Comparison of ENCODE assay signal across 10 cellular contexts in the genomic region with DNA sequence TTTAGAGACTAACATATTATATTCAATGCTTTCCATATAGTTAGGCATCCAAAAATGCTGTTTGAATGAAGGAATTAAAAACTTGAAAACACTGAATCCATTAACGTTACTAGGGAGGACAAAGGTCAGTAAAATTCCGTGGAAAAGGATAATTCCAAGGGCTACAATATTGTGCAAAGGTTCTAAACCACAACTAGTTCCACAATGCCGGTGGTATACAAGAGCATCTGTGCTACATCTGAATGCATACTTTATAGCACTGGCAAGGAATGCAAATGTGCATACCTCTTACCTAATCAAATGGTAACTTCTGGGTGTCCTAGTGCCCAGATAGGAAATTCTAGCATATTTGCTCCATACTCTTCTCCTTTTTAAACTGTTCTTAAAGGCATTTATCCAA. TPM values are rescaled to one million over a fixed set of nuclear protein-coding genes. Genes with fewer than 3 reads are reported as not detected.
DNase-seq lines count a peak whose midpoint lies in the region; ATAC-seq and TF ChIP-seq lines count a peak whose summit lies in the region.
"Had no signal": no experiment of that assay in that cellular context is flagged by ENCODE, and none has a peak within 500 bp of the region (broad histone marks: within the 10 kb centered on the region; RNA-seq: fewer than 3 reads in every experiment).

No MANE protein-coding gene starts in this region.

- in situ Hi-C loops in ACHN (cut with HindIII; ENCODE audit: low pct_ligation_motif_present, low pct_unique_long_range_greater_than_20kb, low sequenced_read_pairs): no loop called here

- no peak for ATAC-seq in sciatic nerve
- no peak for ATAC-seq in left colon

- no peak overlapping the region for H3K27ac ChIP-seq in SU-DHL-6 (ENCODE audit: low read depth, low read length)
- H3K27ac ChIP-seq: right atrium auricular region had no signal

- H2AFZ ChIP-seq in SU-DHL-6 (ENCODE audit: low read depth, low read length, severe bottlenecking): no peak overlapping the region

- H4K20me1 ChIP-seq in SU-DHL-6 (ENCODE audit: low read depth, low read length): no peaks in the 10 kb centered on the region

- peak; percentile 57 for DNase-seq in ACHN
- DNase-seq in GM04503 (ENCODE audit: low read depth): peak; percentile 34
- peak; percentile 3 for DNase-seq in hepatic stellate cell (ENCODE audit: low spot score)
- DNase-seq in NCI-H1417 treated with DMSO at 0.1 percent for 48 hours (lab: John Stamatoyannopoulos, UW): no peak
- no peak for DNase-seq in sciatic nerve (ENCODE audit: low spot score)
- DNase-seq in left colon: no peak
- DNase-seq in amniotic stem cell (lab: John Stamatoyannopoulos, UW): no peak
- DNase-seq: NCI-H2171 treated with DMSO at 0.1 percent for 48 hours had no signal

- peak overlapping the region; percentile 89; the same call in 1 of the 2 replicates for H3K9ac ChIP-seq in SU-DHL-6 (ENCODE audit: low read length)

- peak overlapping the region; percentile 82 for H3K4me2 ChIP-seq in SU-DHL-6 (ENCODE audit: low read depth, low read length, poor library complexity, severe bottlenecking)

- intact Hi-C loops in sciatic nerve (cut with DNase I): no loop called here
- intact Hi-C loops in left colon (cut with DNase I, micrococcal nuclease): no loop called here

- TF ChIP-seq CTCF in SU-DHL-6 (IDR thresholded peaks at IDR 0.05; ENCODE audit: insufficient read depth, low read length, poor library complexity, severe bottlenecking): no peak

- H3K27me3 ChIP-seq in SU-DHL-6 (ENCODE audit: low read length): no peaks in the 10 kb centered on the region
- H3K27me3 ChIP-seq: right atrium auricular region had no signal

- no peaks in the 10 kb centered on the region for H3K9me2 ChIP-seq in SU-DHL-6 (replicated peaks; ENCODE audit: insufficient read depth, low read length)

- H3F3A ChIP-seq in SU-DHL-6 (ENCODE audit: insufficient read depth): no peaks in the 10 kb centered on the region; the same call in 1 of the 2 replicates

- no peak overlapping the region for H3K4me3 ChIP-seq in SU-DHL-6 (ENCODE audit: insufficient read depth, low read length, poor library complexity, severe bottlenecking)
- H3K4me3 ChIP-seq: right atrium auricular region had no signal

- H3K36me3 ChIP-seq in SU-DHL-6 (ENCODE audit: low read length): peaks cover 22% of the 10 kb centered on the region

- H3K79me2 ChIP-seq in SU-DHL-6 (ENCODE audit: insufficient read depth, low read length): peaks cover 44% of the 10 kb centered on the region

- H3K9me3 ChIP-seq in SU-DHL-6 (ENCODE audit: insufficient read depth, low read length): no peaks in the 10 kb centered on the region
- H3K9me3 ChIP-seq: right atrium auricular region had no signal

RNA-seq across cellular contexts. Expression of a gene that starts 2.2 kb away (rescaled TPM):
- total RNA-seq in sciatic nerve (55.1 TPM), left colon (10 to 100 TPM; 29.2 to 31.7 TPM)

Comparison
In these comparisons a context has a peak if more than half of its experiments do, and no peak if none do; other contexts are left out.
1. DNase-seq: peak in ACHN (single experiment), GM04503 (single experiment) and hepatic stellate cell (single experiment); none in NCI-H1417 treated with DMSO at 0.1 percent for 48 hours (single experiment), sciatic nerve (single experiment), left colon (0 of 2) and amniotic stem cell (single experiment).